1 cellular context compared by ENCODE assay signal in the genomic region with DNA sequence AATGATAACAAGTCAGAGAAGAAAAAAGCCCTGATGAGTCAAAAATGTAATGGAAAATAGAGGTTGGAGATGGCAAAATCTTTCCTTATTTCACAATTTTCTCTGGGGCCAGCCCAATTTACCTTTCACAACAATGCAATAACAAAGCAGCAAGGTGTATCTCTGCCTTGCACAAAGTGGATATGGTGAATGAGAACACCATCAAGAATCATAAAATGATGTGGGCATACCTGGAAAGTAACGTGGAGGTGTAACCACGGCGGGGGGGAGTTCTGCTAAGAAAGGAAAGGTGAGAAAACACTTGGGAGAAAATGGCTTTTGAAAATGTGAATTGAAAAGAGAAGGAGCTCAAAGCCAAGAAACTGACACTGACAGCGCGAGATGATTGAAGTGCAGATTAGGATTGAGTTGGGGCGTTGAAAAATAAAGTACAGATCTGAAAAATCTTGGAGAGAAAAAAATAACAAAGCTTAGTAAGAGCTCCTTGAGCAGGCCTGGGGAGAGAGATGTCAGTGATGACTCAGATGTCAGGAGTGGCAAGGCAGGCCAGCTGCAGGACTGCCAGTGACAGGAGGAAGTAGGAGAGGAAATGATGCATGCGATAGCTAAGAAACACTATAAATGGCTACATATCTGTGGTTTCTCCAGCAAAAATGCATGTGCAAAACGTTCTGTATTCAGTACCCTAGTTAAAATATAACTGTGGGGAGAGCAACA.
TF ChIP-seq lines count a peak whose summit lies in the region.

No MANE protein-coding gene starts in this region.

TF ChIP-seq in K562, 482 proteins besides CTCF, POLR2A, EP300 and RAD21 (continued from another document and continues in another):
- no peak for TF ChIP-seq XRCC5 (IDR thresholded peaks at IDR 0.05; ENCODE audit: low read depth, low read length)
- TF ChIP-seq KLF6 (CRISPR knock-in tag; IDR thresholded peaks at IDR 0.05; ENCODE audit: borderline replicate concordance), result no peak
- peak; percentile 82 for TF ChIP-seq SPI1 (IDR thresholded peaks at IDR 0.05; ENCODE audit: borderline replicate concordance, low read depth, low read length)
- TF ChIP-seq, protein P1, sequence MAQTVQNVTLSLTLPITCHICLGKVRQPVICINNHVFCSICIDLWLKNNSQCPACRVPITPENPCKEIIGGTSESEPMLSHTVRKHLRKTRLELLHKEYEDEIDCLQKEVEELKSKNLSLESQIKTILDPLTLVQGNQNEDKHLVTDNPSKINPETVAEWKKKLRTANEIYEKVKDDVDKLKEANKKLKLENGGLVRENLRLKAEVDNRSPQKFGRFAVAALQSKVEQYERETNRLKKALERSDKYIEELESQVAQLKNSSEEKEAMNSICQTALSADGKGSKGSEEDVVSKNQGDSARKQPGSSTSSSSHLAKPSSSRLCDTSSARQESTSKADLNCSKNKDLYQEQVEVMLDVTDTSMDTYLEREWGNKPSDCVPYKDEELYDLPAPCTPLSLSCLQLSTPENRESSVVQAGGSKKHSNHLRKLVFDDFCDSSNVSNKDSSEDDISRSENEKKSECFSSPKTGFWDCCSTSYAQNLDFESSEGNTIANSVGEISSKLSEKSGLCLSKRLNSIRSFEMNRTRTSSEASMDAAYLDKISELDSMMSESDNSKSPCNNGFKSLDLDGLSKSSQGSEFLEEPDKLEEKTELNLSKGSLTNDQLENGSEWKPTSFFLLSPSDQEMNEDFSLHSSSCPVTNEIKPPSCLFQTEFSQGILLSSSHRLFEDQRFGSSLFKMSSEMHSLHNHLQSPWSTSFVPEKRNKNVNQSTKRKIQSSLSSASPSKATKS (CRISPR knock-in tag; IDR thresholded peaks at IDR 0.05), result no peak
- no peak for TF ChIP-seq NFIX (CRISPR knock-in tag; IDR thresholded peaks at IDR 0.05; ENCODE audit: low read depth)
- TF ChIP-seq, protein P2, sequence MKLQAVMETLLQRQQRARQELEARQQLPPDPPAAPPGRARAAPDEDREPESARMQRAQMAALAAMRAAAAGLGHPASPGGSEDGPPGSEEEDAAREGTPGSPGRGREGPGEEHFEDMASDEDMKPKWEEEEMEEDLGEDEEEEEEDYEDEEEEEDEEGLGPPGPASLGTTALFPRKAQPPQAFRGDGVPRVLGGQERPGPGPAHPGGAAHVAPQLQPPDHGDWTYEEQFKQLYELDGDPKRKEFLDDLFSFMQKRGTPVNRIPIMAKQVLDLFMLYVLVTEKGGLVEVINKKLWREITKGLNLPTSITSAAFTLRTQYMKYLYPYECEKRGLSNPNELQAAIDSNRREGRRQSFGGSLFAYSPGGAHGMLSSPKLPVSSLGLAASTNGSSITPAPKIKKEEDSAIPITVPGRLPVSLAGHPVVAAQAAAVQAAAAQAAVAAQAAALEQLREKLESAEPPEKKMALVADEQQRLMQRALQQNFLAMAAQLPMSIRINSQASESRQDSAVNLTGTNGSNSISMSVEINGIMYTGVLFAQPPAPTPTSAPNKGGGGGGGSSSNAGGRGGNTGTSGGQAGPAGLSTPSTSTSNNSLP (IDR thresholded peaks at IDR 0.05; ENCODE audit: borderline replicate concordance, low read depth, low read length), result peak; percentile 51; the same call in 1 of the 2 replicates
- TF ChIP-seq DEAF1 (CRISPR knock-in tag; IDR thresholded peaks at IDR 0.05), result no peak
- TF ChIP-seq SIN3A (IDR thresholded peaks at IDR 0.05; ENCODE audit: borderline replicate concordance in 2 of 2, control insufficient read depth in 1 of 2, low read depth in 2 of 2, low read length in 2 of 2), result peak; percentile 67 to 76; a peak in 2 of 4 replicates
- TF ChIP-seq HMG20B (CRISPR knock-in tag; IDR thresholded peaks at IDR 0.05), result no peak
- TF ChIP-seq MCM5 (IDR thresholded peaks at IDR 0.05; ENCODE audit: low read depth), result no peak
- no peak; the same call in 1 of the 2 replicates for TF ChIP-seq POLR2H (tag; IDR thresholded peaks at IDR 0.05; ENCODE audit: low read depth)
- TF ChIP-seq, protein P3, sequence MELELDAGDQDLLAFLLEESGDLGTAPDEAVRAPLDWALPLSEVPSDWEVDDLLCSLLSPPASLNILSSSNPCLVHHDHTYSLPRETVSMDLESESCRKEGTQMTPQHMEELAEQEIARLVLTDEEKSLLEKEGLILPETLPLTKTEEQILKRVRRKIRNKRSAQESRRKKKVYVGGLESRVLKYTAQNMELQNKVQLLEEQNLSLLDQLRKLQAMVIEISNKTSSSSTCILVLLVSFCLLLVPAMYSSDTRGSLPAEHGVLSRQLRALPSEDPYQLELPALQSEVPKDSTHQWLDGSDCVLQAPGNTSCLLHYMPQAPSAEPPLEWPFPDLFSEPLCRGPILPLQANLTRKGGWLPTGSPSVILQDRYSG (tag; conservative IDR thresholded peaks at IDR 0.05; ENCODE audit: low read depth), result 0 out of 2 replicates have a peak, but pooled peaks have one; percentile 32
- peak; percentile 84 for TF ChIP-seq SOX6 (IDR thresholded peaks at IDR 0.05)
- TF ChIP-seq ZBTB7A (IDR thresholded peaks at IDR 0.05; ENCODE audit: borderline replicate concordance, control insufficient read depth, low read depth, low read length), result no peak
- TF ChIP-seq ID3 (CRISPR knock-in tag; IDR thresholded peaks at IDR 0.05), result no peak
- no peak for TF ChIP-seq ID3 (tag; IDR thresholded peaks at IDR 0.05)
- TF ChIP-seq, protein P4, sequence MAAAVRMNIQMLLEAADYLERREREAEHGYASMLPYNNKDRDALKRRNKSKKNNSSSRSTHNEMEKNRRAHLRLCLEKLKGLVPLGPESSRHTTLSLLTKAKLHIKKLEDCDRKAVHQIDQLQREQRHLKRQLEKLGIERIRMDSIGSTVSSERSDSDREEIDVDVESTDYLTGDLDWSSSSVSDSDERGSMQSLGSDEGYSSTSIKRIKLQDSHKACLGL (CRISPR knock-in tag; IDR thresholded peaks at IDR 0.05; ENCODE audit: borderline replicate concordance, poor library complexity, severe bottlenecking), result no peak
- no peak for TF ChIP-seq ZFP30 (CRISPR knock-in tag; IDR thresholded peaks at IDR 0.05; ENCODE audit: borderline replicate concordance)
- TF ChIP-seq GATAD2B (IDR thresholded peaks at IDR 0.05; ENCODE audit: borderline replicate concordance), result no peak
- TF ChIP-seq, protein P5, sequence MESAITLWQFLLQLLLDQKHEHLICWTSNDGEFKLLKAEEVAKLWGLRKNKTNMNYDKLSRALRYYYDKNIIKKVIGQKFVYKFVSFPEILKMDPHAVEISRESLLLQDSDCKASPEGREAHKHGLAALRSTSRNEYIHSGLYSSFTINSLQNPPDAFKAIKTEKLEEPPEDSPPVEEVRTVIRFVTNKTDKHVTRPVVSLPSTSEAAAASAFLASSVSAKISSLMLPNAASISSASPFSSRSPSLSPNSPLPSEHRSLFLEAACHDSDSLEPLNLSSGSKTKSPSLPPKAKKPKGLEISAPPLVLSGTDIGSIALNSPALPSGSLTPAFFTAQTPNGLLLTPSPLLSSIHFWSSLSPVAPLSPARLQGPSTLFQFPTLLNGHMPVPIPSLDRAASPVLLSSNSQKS (CRISPR knock-in tag; IDR thresholded peaks at IDR 0.05), result no peak
- TF ChIP-seq C11orf30 (IDR thresholded peaks at IDR 0.05; ENCODE audit: low read depth), result peak; percentile 65; the same call in 1 of the 2 replicates
- 0 out of 2 replicates have a peak, but pooled peaks have one; percentile 25 for TF ChIP-seq MXI1 (IDR thresholded peaks at IDR 0.05; ENCODE audit: low read depth, low read length)
- no peak for TF ChIP-seq ZNF707 (CRISPR knock-in tag; conservative IDR thresholded peaks at IDR 0.05)
- no peak for TF ChIP-seq U2AF1 (optimal IDR thresholded peaks at IDR 0.05; ENCODE audit: low read depth, low read length)
- peak; percentile 97 for TF ChIP-seq SMARCA4 (IDR thresholded peaks at IDR 0.05)
- TF ChIP-seq ZNF41 (CRISPR knock-in tag; conservative IDR thresholded peaks at IDR 0.05), result no peak
- TF ChIP-seq ZNF695 (CRISPR knock-in tag; IDR thresholded peaks at IDR 0.05), result no peak
- TF ChIP-seq SREBF2 (CRISPR knock-in tag; IDR thresholded peaks at IDR 0.05), result no peak
- no peak for TF ChIP-seq LARP7 (IDR thresholded peaks at IDR 0.05)
- peak; percentile 94 for TF ChIP-seq CBFA2T3 (IDR thresholded peaks at IDR 0.05)
- TF ChIP-seq FOXJ2 (tag; IDR thresholded peaks at IDR 0.05), result no peak
- no peak for TF ChIP-seq BMI1 (IDR thresholded peaks at IDR 0.05; ENCODE audit: low read length)
- peak; percentile 69; the same call in 1 of the 2 replicates for TF ChIP-seq TCF7 (IDR thresholded peaks at IDR 0.05; ENCODE audit: borderline replicate concordance)
- TF ChIP-seq, protein P6, sequence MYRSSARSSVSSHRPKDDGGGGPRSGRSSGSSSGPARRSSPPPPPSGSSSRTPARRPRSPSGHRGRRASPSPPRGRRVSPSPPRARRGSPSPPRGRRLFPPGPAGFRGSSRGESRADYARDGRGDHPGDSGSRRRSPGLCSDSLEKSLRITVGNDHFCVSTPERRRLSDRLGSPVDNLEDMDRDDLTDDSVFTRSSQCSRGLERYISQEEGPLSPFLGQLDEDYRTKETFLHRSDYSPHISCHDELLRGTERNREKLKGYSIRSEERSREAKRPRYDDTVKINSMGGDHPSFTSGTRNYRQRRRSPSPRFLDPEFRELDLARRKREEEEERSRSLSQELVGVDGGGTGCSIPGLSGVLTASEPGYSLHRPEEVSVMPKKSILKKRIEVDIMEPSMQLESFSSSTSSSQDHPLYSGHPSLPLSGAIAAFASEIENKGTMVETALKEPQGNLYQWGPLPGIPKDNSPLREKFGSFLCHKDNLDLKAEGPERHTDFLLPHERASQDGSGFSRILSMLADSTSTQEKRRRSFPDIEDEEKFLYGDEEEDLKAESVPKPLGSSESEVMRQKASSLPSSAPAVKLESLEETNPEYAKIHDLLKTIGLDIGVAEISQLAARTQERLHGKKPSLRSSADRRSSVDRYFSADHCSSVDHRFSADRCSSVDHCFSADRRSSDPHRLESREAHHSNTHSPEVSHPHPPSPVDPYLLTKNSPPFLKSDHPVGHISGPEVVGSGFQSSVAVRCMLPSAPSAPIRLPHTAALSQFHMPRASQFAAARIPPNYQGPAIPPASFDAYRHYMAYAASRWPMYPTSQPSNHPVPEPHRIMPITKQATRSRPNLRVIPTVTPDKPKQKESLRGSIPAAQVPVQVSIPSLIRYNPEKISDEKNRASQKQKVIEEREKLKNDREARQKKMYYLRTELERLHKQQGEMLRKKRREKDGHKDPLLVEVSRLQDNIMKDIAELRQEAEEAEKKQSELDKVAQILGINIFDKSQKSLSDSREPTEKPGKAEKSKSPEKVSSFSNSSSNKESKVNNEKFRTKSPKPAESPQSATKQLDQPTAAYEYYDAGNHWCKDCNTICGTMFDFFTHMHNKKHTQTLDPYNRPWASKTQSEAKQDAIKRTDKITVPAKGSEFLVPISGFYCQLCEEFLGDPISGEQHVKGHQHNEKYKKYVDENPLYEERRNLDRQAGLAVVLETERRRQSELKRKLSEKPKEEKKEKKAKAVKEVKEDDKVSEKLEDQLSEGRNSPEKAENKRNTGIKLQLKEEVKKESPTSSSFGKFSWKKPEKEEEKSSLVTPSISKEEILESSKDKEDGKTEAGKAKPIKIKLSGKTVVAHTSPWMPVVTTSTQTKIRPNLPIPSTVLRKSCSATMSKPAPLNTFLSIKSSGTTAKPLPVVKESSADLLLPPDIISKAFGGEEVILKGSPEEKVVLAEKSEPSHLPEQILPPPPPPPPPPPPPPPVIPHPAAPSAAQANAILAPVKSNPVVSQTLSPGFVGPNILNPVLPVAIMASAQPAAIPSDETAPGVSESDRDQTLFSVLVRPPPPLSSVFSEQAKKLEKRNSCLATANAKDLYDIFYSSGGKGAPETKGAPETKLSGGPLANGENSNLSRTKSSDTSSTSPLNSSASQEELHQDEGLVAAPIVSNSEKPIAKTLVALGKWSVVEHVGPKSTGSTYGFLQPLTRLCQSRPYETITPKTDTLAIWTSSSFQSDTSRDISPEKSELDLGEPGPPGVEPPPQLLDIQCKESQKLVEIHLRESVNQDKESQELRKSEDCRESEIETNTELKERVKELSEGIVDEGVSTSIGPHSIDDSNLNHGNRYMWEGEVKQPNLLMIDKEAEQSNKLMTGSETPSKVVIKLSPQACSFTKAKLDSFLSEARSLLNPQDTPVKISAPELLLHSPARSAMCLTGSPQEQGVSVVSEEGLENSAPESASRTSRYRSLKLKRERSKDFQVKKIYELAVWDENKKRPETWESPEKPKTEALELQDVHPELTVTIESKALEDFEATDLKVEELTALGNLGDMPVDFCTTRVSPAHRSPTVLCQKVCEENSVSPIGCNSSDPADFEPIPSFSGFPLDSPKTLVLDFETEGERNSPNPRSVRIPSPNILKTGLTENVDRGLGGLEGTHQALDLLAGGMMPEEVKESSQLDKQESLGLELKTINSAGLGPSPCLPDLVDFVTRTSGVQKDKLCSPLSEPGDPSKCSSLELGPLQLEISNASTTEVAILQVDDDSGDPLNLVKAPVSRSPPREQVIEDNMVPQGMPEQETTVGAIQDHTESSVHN (IDR thresholded peaks at IDR 0.05; ENCODE audit: borderline replicate concordance in 1 of 2, low read depth in 1 of 2), result peak in 1 of 2 experiments; percentile 97; a peak in 2 of 4 replicates
- TF ChIP-seq, protein P7, sequence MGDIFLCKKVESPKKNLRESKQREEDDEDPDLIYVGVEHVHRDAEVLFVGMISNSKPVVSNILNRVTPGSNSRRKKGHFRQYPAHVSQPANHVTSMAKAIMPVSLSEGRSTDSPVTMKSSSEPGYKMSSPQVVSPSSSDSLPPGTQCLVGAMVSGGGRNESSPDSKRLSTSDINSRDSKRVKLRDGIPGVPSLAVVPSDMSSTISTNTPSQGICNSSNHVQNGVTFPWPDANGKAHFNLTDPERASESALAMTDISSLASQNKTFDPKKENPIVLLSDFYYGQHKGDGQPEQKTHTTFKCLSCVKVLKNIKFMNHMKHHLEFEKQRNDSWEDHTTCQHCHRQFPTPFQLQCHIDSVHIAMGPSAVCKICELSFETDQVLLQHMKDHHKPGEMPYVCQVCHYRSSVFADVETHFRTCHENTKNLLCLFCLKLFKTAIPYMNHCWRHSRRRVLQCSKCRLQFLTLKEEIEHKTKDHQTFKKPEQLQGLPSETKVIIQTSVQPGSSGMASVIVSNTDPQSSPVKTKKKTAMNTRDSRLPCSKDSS (IDR thresholded peaks at IDR 0.05; ENCODE audit: low read depth, partially characterized antibody), result no peak
- no peak for TF ChIP-seq SRSF3 (IDR thresholded peaks at IDR 0.05; ENCODE audit: insufficient read depth, low read length)
- TF ChIP-seq FOXA3 (CRISPR knock-in tag; conservative IDR thresholded peaks at IDR 0.05 in 1 of 2, IDR thresholded peaks at IDR 0.05 in 1 of 2), result no peak
- peak; percentile 71 for TF ChIP-seq ZNF316 (IDR thresholded peaks at IDR 0.05)
